8 cellular contexts compared by ENCODE assay signal in genomic region chr9:86354882-86355399, GRCh38. TPM values are rescaled to one million over a fixed set of nuclear protein-coding genes. Genes with fewer than 3 reads are reported as not detected.
A peak's percentile ranks its signal among the peaks of the same experiment; 100 is the strongest.
DNase-seq lines count a peak whose midpoint lies in the region; ATAC-seq and TF ChIP-seq lines count a peak whose summit lies in the region.

No MANE protein-coding gene starts in this region.

- H3K18ac ChIP-seq in mesendoderm (ENCODE audit: low read length): peak overlapping the region; percentile 94

- H3F3A ChIP-seq in MM.1S (ENCODE audit: insufficient read depth, low read length): peaks cover 29% of the 10 kb centered on the region

- ATAC-seq in GM18867 (IDR thresholded peaks at IDR 0.05; ENCODE audit: unreplicated experiment): no peak

- H3K36me3 ChIP-seq in MM.1S (replicated peaks; ENCODE audit: insufficient read depth, low read length): no peaks in the 10 kb centered on the region
- no peaks in the 10 kb centered on the region for H3K36me3 ChIP-seq in mesendoderm (ENCODE audit: control insufficient read depth, insufficient read depth, low read length)

- H3K9me3 ChIP-seq in MM.1S (replicated peaks; ENCODE audit: insufficient read depth, low read length): no peaks in the 10 kb centered on the region

- no peak overlapping the region for H2AK5ac ChIP-seq in mesendoderm (ENCODE audit: low read length)

- no CpG with 5 or more reads among the region's 20 CpGs for WGBS in mesendoderm (ENCODE audit: extremely low coverage, insufficient coverage, low lambda C conversion rate)

- H3K27me3 ChIP-seq in MM.1S (replicated peaks; ENCODE audit: insufficient read depth, low read length) (no peaks in the 10 kb centered on the region), mesendoderm (ENCODE audit: insufficient read depth, low read length, poor library complexity) (no peaks in the 10 kb centered on the region)

- H4K8ac ChIP-seq in mesendoderm (ENCODE audit: low read depth, low read length): no peak overlapping the region

- H3K4me2 ChIP-seq in MM.1S (ENCODE audit: low read depth, low read length) (peak overlapping the region; percentile 93), mesendoderm (ENCODE audit: low read length) (peak overlapping the region; percentile 77)

- H3K79me2 ChIP-seq in MM.1S (ENCODE audit: low read length) (peaks cover 36% of the 10 kb centered on the region), mesendoderm (ENCODE audit: control insufficient read depth, insufficient read depth, low read length) (peaks cover 18% of the 10 kb centered on the region)

- no peaks in the 10 kb centered on the region for H3K9me2 ChIP-seq in MM.1S (replicated peaks; ENCODE audit: insufficient read depth, low read length)

- no peak overlapping the region for H2BK15ac ChIP-seq in mesendoderm (replicated peaks; ENCODE audit: low read depth)

- no peak overlapping the region for H3K4ac ChIP-seq in mesendoderm (ENCODE audit: low read depth, low read length)

- peak overlapping the region; percentile 84 for H2AFZ ChIP-seq in MM.1S (ENCODE audit: low read length)

- no peaks in the 10 kb centered on the region for H4K20me1 ChIP-seq in MM.1S (ENCODE audit: insufficient read depth, low read length)

- H3K56ac ChIP-seq in mesendoderm (ENCODE audit: low read length): peak overlapping the region; percentile 91

- no peak for TF ChIP-seq CTCF in MM.1S (IDR thresholded peaks at IDR 0.05; ENCODE audit: low read length)

- H2BK5ac ChIP-seq in mesendoderm (ENCODE audit: low read length): no peak overlapping the region

- DNase-seq in DMS114 treated with DMSO at 0.1 percent for 48 hours (lab: John Stamatoyannopoulos, UW; ENCODE audit: unreplicated experiment): peak; percentile 11
- DNase-seq in MM.1S: no peak
- no peak for DNase-seq in caudate nucleus (lab: John Stamatoyannopoulos, UW)
- no peak for DNase-seq in mesendoderm
- no peak for DNase-seq in NCI-H1694 treated with DMSO at 0.1 percent for 48 hours (lab: John Stamatoyannopoulos, UW)
- no peak for DNase-seq in NCI-H446 (lab: John Stamatoyannopoulos, UW)
- no peak for DNase-seq in GM19240 (ENCODE audit: insufficient read length, low spot score)

- H3K9ac ChIP-seq in MM.1S (ENCODE audit: low read length) (peak overlapping the region; percentile 45; the same call in 1 of the 2 replicates), mesendoderm (ENCODE audit: low read length) (peak overlapping the region; percentile 65)

- H3K23ac ChIP-seq in mesendoderm (ENCODE audit: low read length): no peak overlapping the region

- peaks cover 4% of the 10 kb centered on the region for H3K79me1 ChIP-seq in mesendoderm (ENCODE audit: low read length)

- H3K27ac ChIP-seq in MM.1S (ENCODE audit: low read length): peak overlapping the region; percentile 18; the same call in 1 of the 2 replicates
- peak overlapping the region; percentile 80 for H3K27ac ChIP-seq in caudate nucleus (ENCODE audit: low read depth, low read length)
- peak overlapping the region; percentile 88 for H3K27ac ChIP-seq in mesendoderm (ENCODE audit: low read depth, low read length)

- H3K4me3 ChIP-seq in MM.1S (ENCODE audit: low read length) (peak overlapping the region; percentile 63), mesendoderm (ENCODE audit: low read length) (peak overlapping the region; percentile 5)

- no peak overlapping the region for H4K5ac ChIP-seq in mesendoderm (ENCODE audit: low read length)

- H2BK120ac ChIP-seq in mesendoderm (ENCODE audit: low read depth, low read length): no peak overlapping the region

- no peaks in the 10 kb centered on the region for H3K4me1 ChIP-seq in MM.1S (ENCODE audit: low read length)
- peaks cover 3% of the 10 kb centered on the region for H3K4me1 ChIP-seq in mesendoderm (ENCODE audit: control insufficient read depth, low read depth, low read length)

RNA-seq across cellular contexts. Expression of gene TUT7, which starts 0.7 kb away (rescaled TPM):
- 10.7 TPM for polyA plus RNA-seq in mesendoderm (2013, experiment 1 of 2)
- 10.9 TPM for polyA plus RNA-seq in mesendoderm (2013, experiment 2 of 2)

Comparison
In these comparisons a context has a peak if more than half of its experiments do, and no peak if none do; other contexts are left out.
1. H3K27ac ChIP-seq: peak in every context shown above with its lines; median percentile 88 in mesendoderm; 80 in caudate nucleus; 18 in MM.1S.